In the genomic region with DNA sequence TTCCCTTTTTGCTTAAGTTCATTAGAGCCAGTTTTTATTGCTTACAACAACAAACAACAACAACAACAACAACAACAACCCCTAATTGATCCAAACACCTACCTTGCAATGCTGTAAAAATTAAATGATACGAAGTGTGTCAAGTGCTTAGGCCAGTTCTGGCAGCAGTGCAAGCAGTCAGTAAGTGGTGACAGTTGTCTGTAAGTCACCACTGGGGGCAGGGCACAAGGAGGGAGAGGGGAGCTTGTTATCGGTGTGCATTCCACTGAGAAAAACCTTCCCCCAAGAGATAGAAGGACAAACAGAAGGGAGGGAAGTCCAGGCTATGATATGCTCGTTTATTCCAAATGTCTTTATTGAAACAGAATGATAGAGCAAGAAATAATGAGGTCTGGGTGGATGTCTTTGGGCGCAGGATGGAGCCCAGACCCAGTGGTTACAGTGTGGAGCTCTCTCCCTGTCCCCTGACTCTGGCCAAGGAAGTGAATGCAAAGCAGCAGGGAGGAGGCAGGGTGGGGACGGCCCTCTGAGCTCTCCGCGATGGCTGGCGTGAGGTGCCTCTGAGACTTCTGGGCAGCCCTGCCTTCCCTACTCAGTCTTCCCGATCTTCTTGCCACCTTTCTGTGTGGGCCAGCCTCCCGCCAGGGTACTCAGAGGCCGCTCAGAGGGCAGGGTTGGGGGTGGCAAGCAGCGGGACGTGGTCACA, we compare ENCODE assay signal across 24 cellular contexts. TPM values are rescaled to one million over a fixed set of nuclear protein-coding genes. Genes with fewer than 3 reads are reported as not detected.
A peak's percentile ranks its signal among the peaks of the same experiment; 100 is the strongest.
DNase-seq lines count a peak whose midpoint lies in the region; ATAC-seq and TF ChIP-seq lines count a peak whose summit lies in the region.
"Had no signal": no experiment of that assay in that cellular context is flagged by ENCODE, and none has a peak within 500 bp of the region (broad histone marks: within the 10 kb centered on the region; RNA-seq: fewer than 3 reads in every experiment).

No MANE protein-coding gene starts in this region.

- H3K9ac ChIP-seq in neural progenitor cell = no peak overlapping the region

- H3K27me3 ChIP-seq in neural progenitor cell = peaks cover 2% of the 10 kb centered on the region
- H3K27me3 ChIP-seq: pancreas, right lobe of liver, stomach, tibial artery had no signal

- intact Hi-C loops in left cardiac atrium (cut with DNase I) = no loop called here

- peaks cover 23% of the 10 kb centered on the region for H3K27me3 Mint-ChIP-seq in WTC11 (ENCODE audit: low read depth)
- H3K27me3 Mint-ChIP-seq in neural progenitor cell (ENCODE audit: insufficient read depth, low read depth) = peaks cover 10% of the 10 kb centered on the region
- H3K27me3 Mint-ChIP-seq: activated naive CD4-positive, alpha-beta T cell treated with anti-CD3 and anti-CD28 coated beads, Interleukin-2, amount 50 U/mL, for 24 hours had no signal

- CTCF ChIA-PET in WTC11 (lab: Charles Lee) = interaction anchor here (0.6 to 3.5 kb wide), 28 partner anchors 8 to 360 kb away, joined by 3 to 34 read pairs (median 4); partner anchors contain the start of genes BCL2L2, CMTM5, PABPN1 and PPP1R3E

- TF ChIP-seq CTCF in GM12865 (IDR thresholded peaks at IDR 0.05; ENCODE audit: insufficient read depth, low read depth, low read length, missing control alignments) = peak; percentile 7
- TF ChIP-seq CTCF in WTC11 (IDR thresholded peaks at IDR 0.05) = no peak
- TF ChIP-seq CTCF in neural progenitor cell (IDR thresholded peaks at IDR 0.05) = peak; percentile 33

- POLR2A ChIA-PET in WTC11 (lab: Charles Lee) = interaction anchor here (0.5 to 2.1 kb wide), 3 partner anchors 18 to 39 kb away, joined by 4 to 7 read pairs (median 6); partner anchors contain the start of gene BCL2L2

- H3F3A ChIP-seq in neural progenitor cell (ENCODE audit: low read depth) = peaks cover 5% of the 10 kb centered on the region

- H3K79me2 ChIP-seq in neural progenitor cell (ENCODE audit: low read depth) = no peaks in the 10 kb centered on the region

- peaks cover 12% of the 10 kb centered on the region for H3K9me3 Mint-ChIP-seq in WTC11
- peaks cover 9% of the 10 kb centered on the region for H3K9me3 Mint-ChIP-seq in neural progenitor cell
- H3K9me3 Mint-ChIP-seq: activated naive CD4-positive, alpha-beta T cell treated with anti-CD3 and anti-CD28 coated beads, Interleukin-2, amount 50 U/mL, for 24 hours; mesothelial cell of epicardium; naive thymus-derived CD8-positive, alpha-beta T cell had no signal

- peaks cover 11% of the 10 kb centered on the region for H3K36me3 Mint-ChIP-seq in WTC11
- H3K36me3 Mint-ChIP-seq in neural progenitor cell = peaks cover 20% of the 10 kb centered on the region
- H3K36me3 Mint-ChIP-seq: activated CD8-positive, alpha-beta memory T cell treated with anti-CD3 and anti-CD28 coated beads, Interleukin-2, amount 10 ng/mL, durations not matched to agents 7 days and 5 days; activated naive CD4-positive, alpha-beta T cell treated with anti-CD3 and anti-CD28 coated beads, Interleukin-2, amount 50 U/mL, for 24 hours; mesothelial cell of epicardium had no signal

- H3K27ac Mint-ChIP-seq in WTC11 (no peak overlapping the region), neural progenitor cell (peak overlapping the region; percentile 0)
- H3K27ac Mint-ChIP-seq: activated CD8-positive, alpha-beta memory T cell treated with anti-CD3 and anti-CD28 coated beads, Interleukin-2, amount 10 ng/mL, durations not matched to agents 7 days and 5 days; activated naive CD4-positive, alpha-beta T cell treated with anti-CD3 and anti-CD28 coated beads, Interleukin-2, amount 50 U/mL, for 24 hours; mesothelial cell of epicardium had no signal

- H3K27ac ChIP-seq in neural progenitor cell = no peak overlapping the region
- H3K27ac ChIP-seq: left lung, pancreas, right lobe of liver, stomach, tibial artery had no signal

- H3K4me1 Mint-ChIP-seq in WTC11 (peaks cover 13% of the 10 kb centered on the region), neural progenitor cell (peaks cover 12% of the 10 kb centered on the region)

- no peaks in the 10 kb centered on the region for H3K9me3 ChIP-seq in neural progenitor cell (ENCODE audit: low read depth)
- H3K9me3 ChIP-seq: left lung, pancreas, right lobe of liver, stomach, tibial artery had no signal

- DNase-seq in GM12865 (ENCODE audit: low read depth) = no peak
- DNase-seq in WTC11 (ENCODE audit: low spot score) = no peak
- no peak for DNase-seq in left cardiac atrium
- peak; percentile 36 for DNase-seq in neural progenitor cell (ENCODE audit: low spot score)
- no peak for DNase-seq in AML-193 (lab: John Stamatoyannopoulos, UW)
- no peak for DNase-seq in cortex of kidney (lab: John Stamatoyannopoulos, UW)
- DNase-seq: activated CD4-positive, alpha-beta T cell treated with anti-CD3 and anti-CD28 coated beads, Interleukin-2, amount 50 U/mL, for 1 hour; activated CD8-positive, alpha-beta memory T cell treated with anti-CD3 and anti-CD28 coated beads, Interleukin-2, amount 10 ng/mL, durations not matched to agents 7 days and 5 days; aorta; EL; left lung; naive thymus-derived CD8-positive, alpha-beta T cell; NCI-H1092; NCI-H2029 treated with DMSO at 0.1 percent for 48 hours; NCI-H226; pancreas; stomach; tibial artery had no signal

- no peaks in the 10 kb centered on the region for H3K4me1 ChIP-seq in neural progenitor cell
- H3K4me1 ChIP-seq: left lung, pancreas, right lobe of liver, stomach, tibial artery had no signal

- H3K4me2 ChIP-seq in neural progenitor cell = no peak overlapping the region

- ATAC-seq in WTC11 (peak; percentile 65), left cardiac atrium (peak; percentile 31 to 60), GM19324 (IDR thresholded peaks at IDR 0.05; ENCODE audit: low FRiP score, unreplicated experiment) (no peak), HG02610 (IDR thresholded peaks at IDR 0.05; ENCODE audit: unreplicated experiment) (no peak)
- ATAC-seq: activated CD8-positive, alpha-beta memory T cell treated with anti-CD3 and anti-CD28 coated beads, Interleukin-2, amount 10 ng/mL, durations not matched to agents 7 days and 5 days; left lung; naive thymus-derived CD8-positive, alpha-beta T cell; pancreas; right lobe of liver had no signal

- H4K20me1 ChIP-seq in neural progenitor cell (ENCODE audit: low read depth) = peaks cover under 1% of the 10 kb centered on the region

- H3K4me3 ChIP-seq in GM12865 (ENCODE audit: low read depth, low read length) (no peak overlapping the region), neural progenitor cell (no peak overlapping the region)
- H3K4me3 ChIP-seq: left lung, pancreas, right lobe of liver, stomach, tibial artery had no signal

- no peak overlapping the region for H2AFZ ChIP-seq in neural progenitor cell (replicated peaks)

- no peak overlapping the region for H3K4me3 Mint-ChIP-seq in WTC11
- H3K4me3 Mint-ChIP-seq in neural progenitor cell = peak overlapping the region; percentile 25
- H3K4me3 Mint-ChIP-seq: activated CD8-positive, alpha-beta memory T cell treated with anti-CD3 and anti-CD28 coated beads, Interleukin-2, amount 10 ng/mL, durations not matched to agents 7 days and 5 days; activated naive CD4-positive, alpha-beta T cell treated with anti-CD3 and anti-CD28 coated beads, Interleukin-2, amount 50 U/mL, for 24 hours; mesothelial cell of epicardium; naive thymus-derived CD8-positive, alpha-beta T cell had no signal

- H3K36me3 ChIP-seq in neural progenitor cell = no peaks in the 10 kb centered on the region
- H3K36me3 ChIP-seq: left lung, pancreas, right lobe of liver had no signal

TF ChIP-seq in WTC11, 78 proteins besides CTCF, POLR2A, EP300 and RAD21 (continues in another document):
- TF ChIP-seq GTF2I (CRISPR knock-in tag; conservative IDR thresholded peaks at IDR 0.05) (no peak), ETV6 (CRISPR knock-in tag; IDR thresholded peaks at IDR 0.05) (no peak), ZNF263 (CRISPR knock-in tag; IDR thresholded peaks at IDR 0.05; ENCODE audit: low read depth) (no peak), GABPB1 (CRISPR knock-in tag; IDR thresholded peaks at IDR 0.05) (no peak), FOXK1 (CRISPR knock-in tag; IDR thresholded peaks at IDR 0.05) (no peak), E2F5 (CRISPR knock-in tag; IDR thresholded peaks at IDR 0.05) (no peak), FOXJ3 (CRISPR knock-in tag; IDR thresholded peaks at IDR 0.05; ENCODE audit: borderline replicate concordance) (no peak), CREM (CRISPR knock-in tag; IDR thresholded peaks at IDR 0.05) (no peak), RELA (CRISPR knock-in tag; IDR thresholded peaks at IDR 0.05; ENCODE audit: borderline replicate concordance) (no peak)
- TF ChIP-seq, protein P1, sequence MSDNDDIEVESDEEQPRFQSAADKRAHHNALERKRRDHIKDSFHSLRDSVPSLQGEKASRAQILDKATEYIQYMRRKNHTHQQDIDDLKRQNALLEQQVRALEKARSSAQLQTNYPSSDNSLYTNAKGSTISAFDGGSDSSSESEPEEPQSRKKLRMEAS (CRISPR knock-in tag; IDR thresholded peaks at IDR 0.05) = no peak
- TF ChIP-seq, protein P2, sequence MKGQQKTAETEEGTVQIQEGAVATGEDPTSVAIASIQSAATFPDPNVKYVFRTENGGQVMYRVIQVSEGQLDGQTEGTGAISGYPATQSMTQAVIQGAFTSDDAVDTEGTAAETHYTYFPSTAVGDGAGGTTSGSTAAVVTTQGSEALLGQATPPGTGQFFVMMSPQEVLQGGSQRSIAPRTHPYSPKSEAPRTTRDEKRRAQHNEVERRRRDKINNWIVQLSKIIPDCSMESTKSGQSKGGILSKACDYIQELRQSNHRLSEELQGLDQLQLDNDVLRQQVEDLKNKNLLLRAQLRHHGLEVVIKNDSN (CRISPR knock-in tag; IDR thresholded peaks at IDR 0.05) = no peak

RNA-seq across cellular contexts. Expression of gene SLC22A17, which starts 6.5 kb away (rescaled TPM):
- total RNA-seq in WTC11 (2021) (42.3 to 52.4 TPM (median 51.4 TPM) in 3 replicates), left cardiac atrium (10 to 100 TPM; 31.4 to 34.6 TPM), neural progenitor cell (ENCODE audit: low replicate concordance) (22.2 and 80.8 TPM in 2 replicates)

RNA-seq across cellular contexts. Expression of gene EFS, which starts 18.8 kb away (rescaled TPM):
- 35.3 to 47.4 TPM (median 43.5 TPM) in 3 replicates for total RNA-seq in WTC11 (2021)
- 10 to 100 TPM in 1 of 2 donors, 1 to 10 TPM in 1; 5.8 to 10.3 TPM for total RNA-seq in left cardiac atrium
- 21.7 and 74.3 TPM in 2 replicates for total RNA-seq in neural progenitor cell (ENCODE audit: low replicate concordance)
- total RNA-seq: activated CD8-positive, alpha-beta memory T cell treated with anti-CD3 and anti-CD28 coated beads, Interleukin-2, amount 10 ng/mL, durations not matched to agents 7 days and 5 days; naive thymus-derived CD8-positive, alpha-beta T cell; T-helper 2 cell treated with Interferon-gamma antibody and Interleukin-4, amounts not matched to agents 100 ng/mL and 5 ng/mL, for 36 hours had no signal

RNA-seq across cellular contexts. Expression of gene PABPN1, which starts 24.9 kb away (rescaled TPM):
- total RNA-seq in WTC11 (2021) (290 to 321 TPM (median 295 TPM) in 3 replicates), left cardiac atrium (10 to 100 TPM; 74.4 to 94.1 TPM), neural progenitor cell (ENCODE audit: low replicate concordance) (264 and 298 TPM in 2 replicates)

RNA-seq across cellular contexts. Expression of gene IL25, which starts 26.5 kb away (rescaled TPM):
- total RNA-seq in WTC11 (2021) = 0.24 TPM in 1 of 3 replicates, not detected in the others
- not detected for total RNA-seq in left cardiac atrium
- not detected in 2 replicates for total RNA-seq in neural progenitor cell (ENCODE audit: low replicate concordance)
- total RNA-seq: activated CD8-positive, alpha-beta memory T cell treated with anti-CD3 and anti-CD28 coated beads, Interleukin-2, amount 10 ng/mL, durations not matched to agents 7 days and 5 days; aorta; left lung; mesothelial cell of epicardium; naive thymus-derived CD8-positive, alpha-beta T cell; pancreas; right lobe of liver; stomach; T-helper 2 cell treated with Interferon-gamma antibody and Interleukin-4, amounts not matched to agents 100 ng/mL and 5 ng/mL, for 36 hours had no signal

RNA-seq across cellular contexts. Expression of gene CMTM5, which starts 30.7 kb away (rescaled TPM):
- total RNA-seq in WTC11 (2021) (0.24 to 0.41 TPM (median 0.39 TPM) in 3 replicates), left cardiac atrium (1 to 10 TPM in 1 of 2 donors, under 1 TPM in 1; 0.44 to 1.4 TPM), neural progenitor cell (ENCODE audit: low replicate concordance) (4.3 and 6.9 TPM in 2 replicates)
- total RNA-seq: activated CD8-positive, alpha-beta memory T cell treated with anti-CD3 and anti-CD28 coated beads, Interleukin-2, amount 10 ng/mL, durations not matched to agents 7 days and 5 days; mesothelial cell of epicardium; naive thymus-derived CD8-positive, alpha-beta T cell; T-helper 2 cell treated with Interferon-gamma antibody and Interleukin-4, amounts not matched to agents 100 ng/mL and 5 ng/mL, for 36 hours had no signal

Comparison
In these comparisons a context has a peak if more than half of its experiments do, and no peak if none do; other contexts are left out.
1. ATAC-seq: peak in WTC11 (single experiment) and left cardiac atrium (2 of 2); none in GM19324 (single experiment) and HG02610 (single experiment).